Comparison of ENCODE assay signal across 31 cellular contexts in genomic region chr5:81428446-81428845, GRCh38. TPM values are rescaled to one million over a fixed set of nuclear protein-coding genes. Genes with fewer than 3 reads are reported as not detected.
DNase-seq lines count a peak whose midpoint lies in the region; ATAC-seq and TF ChIP-seq lines count a peak whose summit lies in the region.
"Had no signal": no experiment of that assay in that cellular context is flagged by ENCODE, and none has a peak within 500 bp of the region (broad histone marks: within the 10 kb centered on the region; RNA-seq: fewer than 3 reads in every experiment).

No MANE protein-coding gene starts in this region.

- no peak overlapping the region for H3K4me3 Mint-ChIP-seq in osteocyte (ENCODE audit: unreplicated experiment)
- no peak overlapping the region for H3K4me3 Mint-ChIP-seq in endothelial cell (ENCODE audit: unreplicated experiment)
- H3K4me3 Mint-ChIP-seq: activated naive CD4-positive, alpha-beta T cell treated with anti-CD3 and anti-CD28 coated beads, Interleukin-2, amount 50 U/mL, for 24 hours; CD14-positive monocyte; IgD-negative memory B cell; nephron; stimulated activated memory B cell treated with anti-CD40 and anti-IgM and Interleukin-4, amounts not matched to agents 10 μg/mL and 1 μg/mL and 100 μg/mL, for 72 hours had no signal

- H3K9me2 ChIP-seq in GM23248 (ENCODE audit: insufficient read depth), result no peaks in the 10 kb centered on the region
- H3K9me2 ChIP-seq in PC-3 (replicated peaks; ENCODE audit: low read length), result no peaks in the 10 kb centered on the region

- DNase-seq in GM23248, result peak; percentile 53
- no peak for DNase-seq in PC-3
- peak; percentile 65 for DNase-seq in fibroblast of gingiva (ENCODE audit: low read depth)
- no peak for DNase-seq in osteocyte (ENCODE audit: extremely low spot score, unreplicated experiment)
- DNase-seq in NCI-H524 treated with DMSO at 0.1 percent for 48 hours (lab: John Stamatoyannopoulos, UW), result no peak
- DNase-seq in endothelial cell (ENCODE audit: low spot score), result no peak
- no peak for DNase-seq in NCI-H2171 treated with DMSO at 0.1 percent for 48 hours (lab: John Stamatoyannopoulos, UW)
- no peak for DNase-seq in effector CD4-positive, alpha-beta T cell
- DNase-seq: anterior cingulate cortex; Caco-2; DMS53; GDM1; mucosa of descending colon; NCI-H1092; NCI-H1694 treated with DMSO at 0.1 percent for 48 hours; NCI-H2171; NCI-H524; NK-92 treated with Interleukin-12 subunit alpha and Interleukin-12 subunit beta, amount 100 ng/mL, for 24 hours; Right ventricle myocardium superior; testis had no signal

- H3K4me1 Mint-ChIP-seq in osteocyte (ENCODE audit: unreplicated experiment), result peaks cover 44% of the 10 kb centered on the region
- H3K4me1 Mint-ChIP-seq in endothelial cell (ENCODE audit: unreplicated experiment), result no peaks in the 10 kb centered on the region

- no peaks in the 10 kb centered on the region for H3K9me3 Mint-ChIP-seq in osteocyte (ENCODE audit: unreplicated experiment)
- H3K9me3 Mint-ChIP-seq in endothelial cell (ENCODE audit: unreplicated experiment), result no peaks in the 10 kb centered on the region
- H3K9me3 Mint-ChIP-seq: activated naive CD4-positive, alpha-beta T cell treated with anti-CD3 and anti-CD28 coated beads, Interleukin-2, amount 50 U/mL, for 24 hours; CD14-positive monocyte; IgD-negative memory B cell; nephron; stimulated activated memory B cell treated with anti-CD40 and anti-IgM and Interleukin-4, amounts not matched to agents 10 μg/mL and 1 μg/mL and 100 μg/mL, for 72 hours had no signal

- no peak overlapping the region for H2AFZ ChIP-seq in GM23248
- H2AFZ ChIP-seq in PC-3 (ENCODE audit: low read length), result no peak overlapping the region

- POLR2A ChIA-PET in PC-3 (lab: Charles Lee; ENCODE audit: unreplicated experiment), result no interaction called here

- CTCF ChIA-PET in PC-3 (lab: Charles Lee), result interaction anchor here (0.6 kb wide), 1 partner anchor 127 kb away, joined by 3 read pairs; the partner anchor contains the start of gene ZCCHC9

- H3K4me1 ChIP-seq in GM23248 (ENCODE audit: insufficient read depth) (peaks cover 19% of the 10 kb centered on the region), PC-3 (ENCODE audit: insufficient read depth, low read length) (peaks cover 46% of the 10 kb centered on the region)

- H3K4me2 ChIP-seq in GM23248 (ENCODE audit: unreplicated experiment), result peak overlapping the region; percentile 31
- H3K4me2 ChIP-seq in PC-3 (ENCODE audit: low read length), result peak overlapping the region; percentile 10; the same call in 1 of the 2 replicates

- BruUV-seq in PC-3 (replicated peaks; lab: Mats Ljungman, UMichigan), result no TSS peak

- H4K20me1 ChIP-seq in GM23248 (ENCODE audit: insufficient read depth) (no peaks in the 10 kb centered on the region), PC-3 (ENCODE audit: low read length) (no peaks in the 10 kb centered on the region)

- TF ChIP-seq CTCF in PC-3 (conservative IDR thresholded peaks at IDR 0.05; ENCODE audit: low read depth, low read length) (no peak), osteocyte (IDR thresholded peaks at IDR 0.05) (no peak), endothelial cell (IDR thresholded peaks at IDR 0.05; ENCODE audit: unreplicated experiment) (no peak)

- H3K27ac Mint-ChIP-seq in osteocyte (ENCODE audit: unreplicated experiment) (peak overlapping the region; percentile 77), endothelial cell (ENCODE audit: unreplicated experiment) (no peak overlapping the region)
- H3K27ac Mint-ChIP-seq: activated naive CD4-positive, alpha-beta T cell treated with anti-CD3 and anti-CD28 coated beads, Interleukin-2, amount 50 U/mL, for 24 hours; CD14-positive monocyte; IgD-negative memory B cell; stimulated activated memory B cell treated with anti-CD40 and anti-IgM and Interleukin-4, amounts not matched to agents 10 μg/mL and 1 μg/mL and 100 μg/mL, for 72 hours had no signal

- H3K4me3 ChIP-seq in GM23248 (no peak overlapping the region), PC-3 (ENCODE audit: low read length) (no peak overlapping the region)
- H3K4me3 ChIP-seq: gastroesophageal sphincter, HAP-1, lung, mucosa of descending colon, testis had no signal

- H3K27me3 ChIP-seq in GM23248 (replicated peaks; ENCODE audit: insufficient read depth), result no peaks in the 10 kb centered on the region
- H3K27me3 ChIP-seq in PC-3 (ENCODE audit: low read length), result no peaks in the 10 kb centered on the region
- H3K27me3 ChIP-seq: gastroesophageal sphincter, testis had no signal

- H3K9me3 ChIP-seq in GM23248 (ENCODE audit: low read depth) (no peaks in the 10 kb centered on the region), PC-3 (ENCODE audit: low read length) (no peaks in the 10 kb centered on the region)
- H3K9me3 ChIP-seq: Caco-2, gastroesophageal sphincter, HAP-1, mucosa of descending colon, testis had no signal

- no peak overlapping the region for H3K9ac ChIP-seq in GM23248
- no peak overlapping the region for H3K9ac ChIP-seq in PC-3 (ENCODE audit: low read length)

- intact Hi-C loops in PC-3 (cut with micrococcal nuclease), result loop anchor here (2.0 to 10.0 kb wide), 5 partner anchors 22 to 799 kb away; partner anchors contain the start of gene ATG10

- WGBS in GM23248 (ENCODE audit: low coverage in 1 of 2, low lambda C conversion rate in 2 of 2, missing lambda C conversion rate in 2 of 2), 2 experiments, result 73 to 79% methylated on average over 3 of the region's 3 CpGs

- H3F3A ChIP-seq in GM23248 (ENCODE audit: insufficient read depth) (no peaks in the 10 kb centered on the region; the same call in 1 of the 2 replicates), PC-3 (ENCODE audit: low read length, unreplicated experiment) (no peaks in the 10 kb centered on the region)

- H3K27me3 Mint-ChIP-seq in osteocyte (ENCODE audit: unreplicated experiment) (no peaks in the 10 kb centered on the region), endothelial cell (ENCODE audit: unreplicated experiment) (peaks cover 1% of the 10 kb centered on the region)
- H3K27me3 Mint-ChIP-seq: activated naive CD4-positive, alpha-beta T cell treated with anti-CD3 and anti-CD28 coated beads, Interleukin-2, amount 50 U/mL, for 24 hours; IgD-negative memory B cell; stimulated activated memory B cell treated with anti-CD40 and anti-IgM and Interleukin-4, amounts not matched to agents 10 μg/mL and 1 μg/mL and 100 μg/mL, for 72 hours had no signal

- in situ Hi-C loops in GM23248 (cut with MboI), result no loop called here

- H3K36me3 ChIP-seq in GM23248 (ENCODE audit: low read depth) (peaks cover 2% of the 10 kb centered on the region; the same call in 1 of the 2 replicates), PC-3 (ENCODE audit: low read depth, low read length) (no peaks in the 10 kb centered on the region)
- H3K36me3 ChIP-seq: HAP-1 had no signal

- ATAC-seq in PC-3, result no peak; the same call in 1 of the 2 replicates
- ATAC-seq: gastroesophageal sphincter; mucosa of descending colon; stimulated activated memory B cell treated with anti-CD40 and anti-IgM and Interleukin-4, amounts not matched to agents 10 μg/mL and 1 μg/mL and 100 μg/mL, for 72 hours had no signal

- H3K79me2 ChIP-seq in GM23248 (ENCODE audit: insufficient read depth), result no peaks in the 10 kb centered on the region
- H3K79me2 ChIP-seq in PC-3 (ENCODE audit: low read length), result no peaks in the 10 kb centered on the region

- H3K27ac ChIP-seq in GM23248 (no peak overlapping the region), PC-3 (ENCODE audit: low read length) (peak overlapping the region; percentile 55)
- H3K27ac ChIP-seq: gastroesophageal sphincter, testis had no signal

- H3K36me3 Mint-ChIP-seq in osteocyte (ENCODE audit: unreplicated experiment), result peaks cover 8% of the 10 kb centered on the region
- peaks cover 5% of the 10 kb centered on the region for H3K36me3 Mint-ChIP-seq in endothelial cell (ENCODE audit: low read depth, unreplicated experiment)
- H3K36me3 Mint-ChIP-seq: activated naive CD4-positive, alpha-beta T cell treated with anti-CD3 and anti-CD28 coated beads, Interleukin-2, amount 50 U/mL, for 24 hours; stimulated activated memory B cell treated with anti-CD40 and anti-IgM and Interleukin-4, amounts not matched to agents 10 μg/mL and 1 μg/mL and 100 μg/mL, for 72 hours had no signal

RNA-seq across cellular contexts. Expression of gene ACOT12, which starts 34.5 kb away (rescaled TPM):
- total RNA-seq in GM23248 (2014; rRNA removed; shearing (Covaris generic)), result not detected in 2 replicates
- not detected in 2 replicates for polyA plus RNA-seq in GM23248 (2016; fragmentation: Nextera tagmentation; extraction: Ambion mirVana)
- not detected in 2 replicates for total RNA-seq in PC-3 (2014; rRNA removed)
- not detected in 2 replicates for total RNA-seq in osteocyte
- not detected for total RNA-seq in endothelial cell (ENCODE audit: unreplicated experiment)
- total RNA-seq: epithelial cell of proximal tubule, gastroesophageal sphincter, lung, mucosa of descending colon, omental fat pad, Right ventricle myocardium superior, ureter had no signal
- polyA plus RNA-seq: CD14-positive monocyte, IgD-negative memory B cell, lung had no signal

Comparison
In these comparisons a context has a peak if more than half of its experiments do, and no peak if none do; other contexts are left out.
1. DNase-seq: peak in GM23248 (single experiment) and fibroblast of gingiva (single experiment); none in PC-3 (single experiment), osteocyte (single experiment), NCI-H524 treated with DMSO at 0.1 percent for 48 hours (single experiment), endothelial cell (single experiment), NCI-H2171 treated with DMSO at 0.1 percent for 48 hours (single experiment) and effector CD4-positive, alpha-beta T cell (single experiment).